In the genomic region with DNA sequence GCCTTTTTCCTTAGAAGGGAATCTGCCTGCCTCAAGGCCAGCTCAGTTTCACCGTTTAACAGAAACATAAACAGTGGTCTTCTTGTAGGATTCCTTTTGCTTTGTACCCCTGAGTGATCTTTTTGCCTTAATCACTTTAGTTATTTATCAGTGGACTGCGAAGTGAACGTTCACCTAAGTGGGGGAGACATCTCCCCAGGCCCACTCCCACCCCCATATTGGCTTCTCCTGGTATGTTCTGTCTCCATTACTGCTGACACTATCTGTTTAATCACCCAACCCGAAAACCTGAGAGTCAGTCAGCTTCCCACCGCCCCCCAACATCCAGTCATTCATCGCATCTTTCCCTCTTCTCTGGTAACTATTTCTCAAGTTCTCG, we compare ENCODE assay signal across 10 cellular contexts. TPM values are rescaled to one million over a fixed set of nuclear protein-coding genes. Genes with fewer than 3 reads are reported as not detected.
A peak's percentile ranks its signal among the peaks of the same experiment; 100 is the strongest.
DNase-seq lines count a peak whose midpoint lies in the region; ATAC-seq and TF ChIP-seq lines count a peak whose summit lies in the region.
"Had no signal": no experiment of that assay in that cellular context is flagged by ENCODE, and none has a peak within 500 bp of the region (broad histone marks: within the 10 kb centered on the region; RNA-seq: fewer than 3 reads in every experiment).

No MANE protein-coding gene starts in this region.

- no peaks in the 10 kb centered on the region for H3K27me3 Mint-ChIP-seq in CD4-positive, CD25-positive, alpha-beta regulatory T cell
- H3K27me3 Mint-ChIP-seq in natural killer cell (ENCODE audit: low read depth in 2 of 2), result no peaks in the 10 kb centered on the region

- peak overlapping the region; percentile 24 to 52 (median 50) for H3K27ac Mint-ChIP-seq in CD4-positive, CD25-positive, alpha-beta regulatory T cell
- no peak overlapping the region for H3K27ac Mint-ChIP-seq in natural killer cell

- in situ Hi-C loops in gastrocnemius medialis (cut with MboI; ENCODE audit: low sequenced_read_pairs in 4 of 4), result loop anchor here in 1 of 4 donors (10.0 kb wide), 1 partner anchor 1228 kb away; a partner anchor contains a TSS

- peak overlapping the region; percentile 42 to 95 (median 63) for H3K4me3 Mint-ChIP-seq in CD4-positive, CD25-positive, alpha-beta regulatory T cell
- peak overlapping the region; percentile 43 for H3K4me3 Mint-ChIP-seq in natural killer cell

- H3K27ac ChIP-seq in CD4-positive, CD25-positive, alpha-beta regulatory T cell (ENCODE audit: insufficient read depth, low read length, poor library complexity, severe bottlenecking), result no peak overlapping the region
- no peak overlapping the region for H3K27ac ChIP-seq in breast epithelium
- no peak overlapping the region for H3K27ac ChIP-seq in gastrocnemius medialis
- H3K27ac ChIP-seq: ascending aorta had no signal

- ATAC-seq in CD4-positive, CD25-positive, alpha-beta regulatory T cell (ENCODE audit: low read depth in 2 of 2), result no peak
- ATAC-seq in natural killer cell (no peak), gastrocnemius medialis (no peak), GM21717 (IDR thresholded peaks at IDR 0.05; ENCODE audit: unreplicated experiment) (no peak), HG02610 (IDR thresholded peaks at IDR 0.05; ENCODE audit: unreplicated experiment) (no peak)

- H3K27me3 ChIP-seq in CD4-positive, CD25-positive, alpha-beta regulatory T cell (ENCODE audit: control insufficient read depth, insufficient read depth, low read length), result no peaks in the 10 kb centered on the region
- no peaks in the 10 kb centered on the region for H3K27me3 ChIP-seq in breast epithelium
- H3K27me3 ChIP-seq in gastrocnemius medialis, result no peaks in the 10 kb centered on the region
- H3K27me3 ChIP-seq: ascending aorta had no signal

- TF ChIP-seq CTCF in breast epithelium (IDR thresholded peaks at IDR 0.05) (no peak), natural killer cell (IDR thresholded peaks at IDR 0.05) (no peak), gastrocnemius medialis (IDR thresholded peaks at IDR 0.05 in 4 of 5, conservative IDR thresholded peaks at IDR 0.05 in 1 of 5) (no peak)

- H3K36me3 ChIP-seq in CD4-positive, CD25-positive, alpha-beta regulatory T cell (ENCODE audit: control insufficient read depth, insufficient read depth, low read length), result peaks cover 27% of the 10 kb centered on the region
- no peaks in the 10 kb centered on the region for H3K36me3 ChIP-seq in breast epithelium
- H3K36me3 ChIP-seq in gastrocnemius medialis, result peaks cover 0 to 6% of the 10 kb centered on the region in 2 donors

- intact Hi-C loops in breast epithelium (cut with DNase I; ENCODE audit: low total_unique reads) (no loop called here), natural killer cell (cut with micrococcal nuclease) (no loop called here), gastrocnemius medialis (cut with DNase I; ENCODE audit: low total_unique reads) (loop anchor here (2.0 to 10.0 kb wide), 3 partner anchors 88 to 1222 kb away; a partner anchor contains a TSS)

- peaks cover 42% of the 10 kb centered on the region for H3K4me1 ChIP-seq in CD4-positive, CD25-positive, alpha-beta regulatory T cell (ENCODE audit: control insufficient read depth, insufficient read depth, low read length, poor library complexity, severe bottlenecking)
- H3K4me1 ChIP-seq in breast epithelium (peaks cover 0 to 13% of the 10 kb centered on the region in 2 donors), gastrocnemius medialis (peaks cover 32 to 43% of the 10 kb centered on the region in 2 donors)

- TF ChIP-seq POLR2A in breast epithelium (IDR thresholded peaks at IDR 0.05), result no peak
- TF ChIP-seq POLR2A in gastrocnemius medialis (IDR thresholded peaks at IDR 0.05), result no peak

- no peak overlapping the region for H3K4me3 ChIP-seq in CD4-positive, CD25-positive, alpha-beta regulatory T cell (ENCODE audit: low read depth, low read length)
- H3K4me3 ChIP-seq in Jurkat, Clone E6-1 (ENCODE audit: low read length), result peak overlapping the region; percentile 81
- peak overlapping the region in 2 of 3 donors; percentile 77 to 98 for H3K4me3 ChIP-seq in breast epithelium
- no peak overlapping the region for H3K4me3 ChIP-seq in gastrocnemius medialis

- H3K4me1 Mint-ChIP-seq in CD4-positive, CD25-positive, alpha-beta regulatory T cell, result peaks cover 46 to 82% (median 64%) of the 10 kb centered on the region in 4 donors
- H3K4me1 Mint-ChIP-seq in natural killer cell, result peaks cover 66 to 73% of the 10 kb centered on the region in 2 donors

- H3K36me3 Mint-ChIP-seq in CD4-positive, CD25-positive, alpha-beta regulatory T cell, result peaks cover 38% of the 10 kb centered on the region
- H3K36me3 Mint-ChIP-seq in natural killer cell, result peaks cover 17% of the 10 kb centered on the region

- no peaks in the 10 kb centered on the region for H3K9me3 ChIP-seq in CD4-positive, CD25-positive, alpha-beta regulatory T cell (ENCODE audit: control insufficient read depth in 2 of 2, low read length in 2 of 2)
- H3K9me3 ChIP-seq in breast epithelium, result no peaks in the 10 kb centered on the region
- H3K9me3 ChIP-seq in gastrocnemius medialis, result no peaks in the 10 kb centered on the region
- H3K9me3 ChIP-seq: ascending aorta had no signal

- no peaks in the 10 kb centered on the region for H3K9me3 Mint-ChIP-seq in CD4-positive, CD25-positive, alpha-beta regulatory T cell
- H3K9me3 Mint-ChIP-seq in natural killer cell, result no peaks in the 10 kb centered on the region

- no peak for DNase-seq in CD4-positive, CD25-positive, alpha-beta regulatory T cell
- DNase-seq in Jurkat, Clone E6-1 (ENCODE audit: low read depth, low spot score), result no peak
- no peak for DNase-seq in breast epithelium (ENCODE audit: low spot score in 2 of 2)
- no peak for DNase-seq in natural killer cell
- DNase-seq in gastrocnemius medialis, result no peak
- DNase-seq in NCI-H69 (lab: John Stamatoyannopoulos, UW), result no peak
- DNase-seq: SW 1271 had no signal

RNA-seq across cellular contexts. Expression of a gene that starts 1.4 kb away (rescaled TPM):
- 21.1 TPM for total RNA-seq in CD4-positive, CD25-positive, alpha-beta regulatory T cell
- polyA plus RNA-seq in CD4-positive, CD25-positive, alpha-beta regulatory T cell, result 10 to 100 TPM; 13.9 to 22.8 (median 21.0) TPM
- 84.7 TPM for polyA plus RNA-seq in Jurkat, Clone E6-1 (2012; ENCODE audit: insufficient read depth, insufficient read length)
- 10 to 100 TPM in 1 of 3 donors, 1 to 10 TPM in 2; 9.1 to 11.1 (median 9.2) TPM for total RNA-seq in breast epithelium
- 10 to 100 TPM; 12.0 to 20.5 (median 15.0) TPM for total RNA-seq in natural killer cell
- total RNA-seq in gastrocnemius medialis, result 1 to 10 TPM; 2.8 to 6.7 (median 3.1) TPM

RNA-seq across cellular contexts. Expression of a gene that starts 1.6 kb away (rescaled TPM):
- 11.0 TPM for total RNA-seq in CD4-positive, CD25-positive, alpha-beta regulatory T cell
- polyA plus RNA-seq in CD4-positive, CD25-positive, alpha-beta regulatory T cell, result 1 to 10 TPM; 2.5 to 5.0 (median 3.7) TPM
- 9.5 TPM for polyA plus RNA-seq in Jurkat, Clone E6-1 (2012; ENCODE audit: insufficient read depth, insufficient read length)
- total RNA-seq in breast epithelium (10 to 100 TPM; 11.0 to 19.3 (median 13.1) TPM), natural killer cell (1 to 10 TPM; 6.9 to 9.8 (median 9.6) TPM), gastrocnemius medialis (10 to 100 TPM; 12.2 to 29.0 (median 21.3) TPM)

Comparison
In these comparisons a context has a peak if more than half of its experiments do, and no peak if none do; other contexts are left out.
1. H3K4me3 ChIP-seq: peak in Jurkat, Clone E6-1 (single experiment) and breast epithelium (2 of 3); none in CD4-positive, CD25-positive, alpha-beta regulatory T cell (single experiment) and gastrocnemius medialis (0 of 4).
2. H3K27ac Mint-ChIP-seq: peak in CD4-positive, CD25-positive, alpha-beta regulatory T cell (3 of 3); none in natural killer cell (0 of 2).